13 cellular contexts compared by ENCODE assay signal in genomic region chr1:38076038-38076437, GRCh38. TPM values are rescaled to one million over a fixed set of nuclear protein-coding genes. Genes with fewer than 3 reads are reported as not detected.
DNase-seq lines count a peak whose midpoint lies in the region; ATAC-seq and TF ChIP-seq lines count a peak whose summit lies in the region.
"Had no signal": no experiment of that assay in that cellular context is flagged by ENCODE, and none has a peak within 500 bp of the region (broad histone marks: within the 10 kb centered on the region; RNA-seq: fewer than 3 reads in every experiment).

No MANE protein-coding gene starts in this region.

- H2AFZ ChIP-seq in fibroblast of lung (ENCODE audit: low read length) = no peak overlapping the region
- H2AFZ ChIP-seq in osteoblast (ENCODE audit: low read length) = no peak overlapping the region

- H3K79me2 ChIP-seq in fibroblast of lung (ENCODE audit: control insufficient read depth, insufficient read depth, low read length) (no peaks in the 10 kb centered on the region), osteoblast (ENCODE audit: insufficient read depth, low read length) (no peaks in the 10 kb centered on the region)

- H3K4me1 ChIP-seq in fibroblast of lung (ENCODE audit: control insufficient read depth, extremely low read depth, insufficient read depth, low read length) (no peaks in the 10 kb centered on the region), osteoblast (ENCODE audit: insufficient read depth, low read length) (no peaks in the 10 kb centered on the region)

- no peak for TF ChIP-seq CTCF in fibroblast of lung (conservative IDR thresholded peaks at IDR 0.05 in 1 of 2, IDR thresholded peaks at IDR 0.05 in 1 of 2; ENCODE audit: low read depth in 1 of 2, low read length in 2 of 2)
- TF ChIP-seq CTCF in osteoblast (IDR thresholded peaks at IDR 0.05; ENCODE audit: extremely low read depth, low read depth, low read length) = no peak

- H3K4me3 ChIP-seq in fibroblast of lung (replicated peaks in 1 of 4; ENCODE audit: control extremely low read depth in 1 of 4, insufficient read depth in 1 of 4, low read depth in 3 of 4, low read length in 4 of 4) (no peak overlapping the region), osteoblast (ENCODE audit: insufficient read depth, low read length) (no peak overlapping the region)

- H3K4me2 ChIP-seq in fibroblast of lung (ENCODE audit: extremely low read depth, insufficient read depth, low read length) = no peak overlapping the region
- no peak overlapping the region for H3K4me2 ChIP-seq in osteoblast (ENCODE audit: insufficient read depth, low read length)

- DNase-seq in DMS 273 (lab: John Stamatoyannopoulos, UW; ENCODE audit: unreplicated experiment) (peak; percentile 93), DMS 273 treated with DMSO at 0.1 percent for 48 hours (lab: John Stamatoyannopoulos, UW) (no peak), RPMI8226 (peak; percentile 48), fibroblast of lung (ENCODE audit: low read depth in 2 of 2) (peak; percentile 15 to 28), osteoblast (ENCODE audit: insufficient read length, low spot score, missing footprints) (peak; percentile 72), NCI-H2107 (lab: John Stamatoyannopoulos, UW) (no peak)
- DNase-seq: activated CD8-positive, alpha-beta T cell treated with anti-CD3 and anti-CD28 coated beads for 36 hours; activated naive CD8-positive, alpha-beta T cell treated with anti-CD3 and anti-CD28 coated beads, Interleukin-2, amount 10 ng/mL, durations not matched to agents 7 days and 5 days; effector memory CD4-positive, alpha-beta T cell had no signal

- ATAC-seq in HG03342 (IDR thresholded peaks at IDR 0.05; ENCODE audit: unreplicated experiment) = no peak
- ATAC-seq in GM19324 (IDR thresholded peaks at IDR 0.05; ENCODE audit: low FRiP score, unreplicated experiment) = no peak
- ATAC-seq: activated CD8-positive, alpha-beta T cell treated with anti-CD3 and anti-CD28 coated beads for 36 hours; stimulated activated effector memory CD8-positive, alpha-beta T cell treated with anti-CD3 and anti-CD28 coated beads, Interleukin-12 subunit alpha, Interleukin-12 subunit beta, amount 100 ng/mL, for 72 hours had no signal

- H3K9me3 ChIP-seq in fibroblast of lung (ENCODE audit: control insufficient read depth, insufficient read depth, low read depth, low read length) = no peaks in the 10 kb centered on the region
- H3K9me3 ChIP-seq in osteoblast (ENCODE audit: low read depth, low read length) = no peaks in the 10 kb centered on the region

- H3K27me3 ChIP-seq in fibroblast of lung (ENCODE audit: control insufficient read depth, insufficient read depth, low read length) (no peaks in the 10 kb centered on the region), osteoblast (ENCODE audit: insufficient read depth, low read length) (no peaks in the 10 kb centered on the region)

- H3K9ac ChIP-seq in fibroblast of lung (ENCODE audit: insufficient read depth, low read length) = no peak overlapping the region

- H4K20me1 ChIP-seq in fibroblast of lung (ENCODE audit: control insufficient read depth, extremely low read depth, insufficient read depth, low read length) (no peaks in the 10 kb centered on the region), osteoblast (ENCODE audit: insufficient read depth, low read length) (no peaks in the 10 kb centered on the region)

- H3K27ac ChIP-seq in fibroblast of lung (ENCODE audit: insufficient read depth, low read length) (no peak overlapping the region), osteoblast (ENCODE audit: low read depth, low read length) (no peak overlapping the region)
- H3K27ac ChIP-seq: 22Rv1 had no signal

- no peaks in the 10 kb centered on the region for H3K36me3 ChIP-seq in fibroblast of lung (ENCODE audit: control insufficient read depth, insufficient read depth, low read length)
- H3K36me3 ChIP-seq in osteoblast (ENCODE audit: insufficient read depth, low read length) = no peaks in the 10 kb centered on the region

RNA-seq across cellular contexts. Expression of gene POU3F1, which starts 29.4 kb away (rescaled TPM):
- under 0.01 TPM in 1 of 2 replicates, not detected in the other for total RNA-seq in fibroblast of lung
- polyA plus RNA-seq in fibroblast of lung = not detected in 2 replicates
- not detected in 2 replicates for polyA plus RNA-seq in fibroblast of lung (2012)
- not detected in 2 replicates for polyA minus RNA-seq in fibroblast of lung (ENCODE audit: low replicate concordance)
- total RNA-seq in osteoblast = under 0.01 TPM in 2 replicates

Comparison
In these comparisons a context has a peak if more than half of its experiments do, and no peak if none do; other contexts are left out.
1. DNase-seq: peak in DMS 273 (single experiment), RPMI8226 (single experiment), fibroblast of lung (2 of 2) and osteoblast (single experiment); none in DMS 273 treated with DMSO at 0.1 percent for 48 hours (single experiment) and NCI-H2107 (single experiment).